Comparison of ENCODE assay signal across 8 cellular contexts in genomic region chr1:144461778-144462177, GRCh38. TPM values are rescaled to one million over a fixed set of nuclear protein-coding genes. Genes with fewer than 3 reads are reported as not detected.
DNase-seq lines count a peak whose midpoint lies in the region; ATAC-seq and TF ChIP-seq lines count a peak whose summit lies in the region.
"Not testable (repeated sequence)": the region's sequence is repeated elsewhere in the genome, so short reads cannot be mapped to it uniquely, and the experiment has no call there.

No MANE protein-coding gene starts in this region.

- not testable (repeated sequence) for H3K36me3 ChIP-seq in ES-I3 (ENCODE audit: insufficient read depth, low read length); OCI-LY3 (replicated peaks; ENCODE audit: low read depth, low read length); ectodermal cell (ENCODE audit: control insufficient read depth, insufficient read depth, low read length); tibial artery

- not testable (repeated sequence) for H3K4me1 ChIP-seq in ES-I3 (ENCODE audit: insufficient read depth, low read length); OCI-LY3 (ENCODE audit: low read length); ectodermal cell (ENCODE audit: control insufficient read depth, insufficient read depth, low read length); tibial artery

- H3K27me3 Mint-ChIP-seq in activated CD8-positive, alpha-beta memory T cell treated with anti-CD3 and anti-CD28 coated beads, Interleukin-2, amount 10 ng/mL, durations not matched to agents 7 days and 5 days; nephron (ENCODE audit: low read depth): not testable (repeated sequence)

- no CpG with 5 or more reads among the region's 17 CpGs for WGBS in ectodermal cell, 2 experiments

- H3K27me3 ChIP-seq in OCI-LY3 (ENCODE audit: low read depth, low read length); ectodermal cell (ENCODE audit: control insufficient read depth, insufficient read depth, low read length, poor library complexity, severe bottlenecking); tibial artery: not testable (repeated sequence)

- peak overlapping the region; percentile 31; the same call in 1 of the 2 replicates for H3K4me2 ChIP-seq in OCI-LY3 (ENCODE audit: low read length)

- intact Hi-C loops in tibial artery (cut with DNase I; ENCODE audit: low total_unique reads) = not testable (repeated sequence)

- H3K27ac ChIP-seq in OCI-LY3 (ENCODE audit: low read length); ectodermal cell (ENCODE audit: insufficient read depth, low read depth, low read length, poor library complexity, severe bottlenecking); tibial artery: not testable (repeated sequence)

- H3K9me3 Mint-ChIP-seq in activated CD8-positive, alpha-beta memory T cell treated with anti-CD3 and anti-CD28 coated beads, Interleukin-2, amount 10 ng/mL, durations not matched to agents 7 days and 5 days (ENCODE audit: low read depth); nephron: not testable (repeated sequence)

- not testable (repeated sequence) for H3K36me3 Mint-ChIP-seq in activated CD8-positive, alpha-beta memory T cell treated with anti-CD3 and anti-CD28 coated beads, Interleukin-2, amount 10 ng/mL, durations not matched to agents 7 days and 5 days; nephron (ENCODE audit: low read depth)

- peak; percentile 33 for ATAC-seq in GM21528 (IDR thresholded peaks at IDR 0.05; ENCODE audit: low FRiP score, unreplicated experiment)
- peak; percentile 21 for ATAC-seq in HG03066 (IDR thresholded peaks at IDR 0.05; ENCODE audit: low read depth, unreplicated experiment)
- peak; percentile 17 for ATAC-seq in activated CD8-positive, alpha-beta memory T cell treated with anti-CD3 and anti-CD28 coated beads, Interleukin-2, amount 10 ng/mL, durations not matched to agents 7 days and 5 days

- H4K20me1 ChIP-seq in OCI-LY3 (ENCODE audit: insufficient read depth, low read length) = not testable (repeated sequence)

- CTCF ChIA-PET in activated CD8-positive, alpha-beta memory T cell treated with anti-CD3 and anti-CD28 coated beads, Interleukin-2, amount 10 ng/mL, durations not matched to agents 7 days and 5 days (lab: Charles Lee) = not testable (repeated sequence)

- H3K9ac ChIP-seq in ES-I3 (ENCODE audit: low read depth, low read length) = peak overlapping the region; percentile 60; the same call in 1 of the 2 replicates
- not testable (repeated sequence) for H3K9ac ChIP-seq in OCI-LY3 (ENCODE audit: low read length)

- TF ChIP-seq CTCF in OCI-LY3 (IDR thresholded peaks at IDR 0.05; ENCODE audit: low read depth, low read length); nephron (IDR thresholded peaks at IDR 0.05; ENCODE audit: unreplicated experiment in 3 of 3); tibial artery (IDR thresholded peaks at IDR 0.05): not testable (repeated sequence)

- not testable (repeated sequence) for DNase-seq in activated CD8-positive, alpha-beta memory T cell treated with anti-CD3 and anti-CD28 coated beads, Interleukin-2, amount 10 ng/mL, durations not matched to agents 7 days and 5 days; tibial artery

- H3K4me3 ChIP-seq in OCI-LY3 (ENCODE audit: low read length) = peak overlapping the region; percentile 77
- H3K4me3 ChIP-seq in ectodermal cell (ENCODE audit: insufficient read depth, low read depth, low read length) = peak overlapping the region; percentile 50
- peak overlapping the region; percentile 70 to 79 for H3K4me3 ChIP-seq in tibial artery

- not testable (repeated sequence) for H2AFZ ChIP-seq in OCI-LY3 (ENCODE audit: low read depth, low read length)

- peak overlapping the region; percentile 92 for H3K4me3 Mint-ChIP-seq in activated CD8-positive, alpha-beta memory T cell treated with anti-CD3 and anti-CD28 coated beads, Interleukin-2, amount 10 ng/mL, durations not matched to agents 7 days and 5 days
- peak overlapping the region in 2 of 3 experiments; percentile 97 to 98 for H3K4me3 Mint-ChIP-seq in nephron

- H3K27ac Mint-ChIP-seq in activated CD8-positive, alpha-beta memory T cell treated with anti-CD3 and anti-CD28 coated beads, Interleukin-2, amount 10 ng/mL, durations not matched to agents 7 days and 5 days = not testable (repeated sequence)
- H3K27ac Mint-ChIP-seq in nephron = peak overlapping the region; percentile 66 to 91 (median 90)

- H3K9me3 ChIP-seq in ES-I3 (ENCODE audit: control insufficient read depth, insufficient read depth, low read length); OCI-LY3 (ENCODE audit: insufficient read depth, low read length); ectodermal cell (ENCODE audit: control insufficient read depth, low read length); tibial artery: not testable (repeated sequence)

- not testable (repeated sequence) for H3K4me1 Mint-ChIP-seq in activated CD8-positive, alpha-beta memory T cell treated with anti-CD3 and anti-CD28 coated beads, Interleukin-2, amount 10 ng/mL, durations not matched to agents 7 days and 5 days; nephron

- not testable (repeated sequence) for H3K79me2 ChIP-seq in OCI-LY3 (ENCODE audit: low read length)

RNA-seq across cellular contexts. Expression of gene NBPF15, which starts 0.3 kb away (rescaled TPM):
- 10 to 100 TPM; 28.9 to 36.9 TPM for total RNA-seq in activated CD8-positive, alpha-beta memory T cell treated with anti-CD3 and anti-CD28 coated beads, Interleukin-2, amount 10 ng/mL, durations not matched to agents 7 days and 5 days
- polyA plus RNA-seq in ectodermal cell (2013, experiment 1 of 4) = 41.3 TPM
- 33.5 TPM for polyA plus RNA-seq in ectodermal cell (2013, experiment 2 of 4)
- 32.6 TPM for polyA plus RNA-seq in ectodermal cell (2013, experiment 3 of 4)
- polyA plus RNA-seq in ectodermal cell (2013, experiment 4 of 4) = 32.4 TPM
